Comparison of ENCODE assay signal across 20 cellular contexts in genomic region chr13:73658639-73659038, GRCh38.
A peak's percentile ranks its signal among the peaks of the same experiment; 100 is the strongest.
DNase-seq lines count a peak whose midpoint lies in the region; ATAC-seq and TF ChIP-seq lines count a peak whose summit lies in the region.
"Had no signal": no experiment of that assay in that cellular context is flagged by ENCODE, and none has a peak within 500 bp of the region (broad histone marks: within the 10 kb centered on the region; RNA-seq: fewer than 3 reads in every experiment).

No MANE protein-coding gene starts in this region.

- H3K4me1 ChIP-seq in mucosa of rectum (ENCODE audit: control insufficient read depth in 2 of 2, insufficient read depth in 2 of 2, low read length in 2 of 2) (peaks cover 12 to 24% of the 10 kb centered on the region in 2 donors), transverse colon (peaks cover 0 to 19% (median 9%) of the 10 kb centered on the region in 4 donors), tibial nerve (peaks cover 0 to 7% (median 0%) of the 10 kb centered on the region in 4 donors)
- H3K4me1 ChIP-seq: BE2C, BLaER1 had no signal

- no peaks in the 10 kb centered on the region for H3K27me3 ChIP-seq in mucosa of rectum (ENCODE audit: control insufficient read depth in 2 of 2, insufficient read depth in 2 of 2, low read length in 2 of 2)
- H3K27me3 ChIP-seq in transverse colon = no peaks in the 10 kb centered on the region
- H3K27me3 ChIP-seq in tibial nerve = no peaks in the 10 kb centered on the region
- H3K27me3 ChIP-seq: BLaER1 had no signal

- no peaks in the 10 kb centered on the region for H3K9me3 ChIP-seq in mucosa of rectum (ENCODE audit: control insufficient read depth in 2 of 2, low read length in 2 of 2)
- H3K9me3 ChIP-seq in transverse colon = no peaks in the 10 kb centered on the region
- H3K9me3 ChIP-seq in tibial nerve = no peaks in the 10 kb centered on the region
- H3K9me3 ChIP-seq: BE2C, BLaER1 had no signal

- H3K9ac ChIP-seq in mucosa of rectum (ENCODE audit: low read depth in 1 of 2, low read length in 2 of 2) = no peak overlapping the region
- H3K9ac ChIP-seq: BLaER1 had no signal

- H3K4me3 ChIP-seq in mucosa of rectum (ENCODE audit: low read length in 2 of 2) (no peak overlapping the region), transverse colon (no peak overlapping the region), tibial nerve (no peak overlapping the region)
- H3K4me3 ChIP-seq: BLaER1, GM12878 had no signal

- intact Hi-C loops in left colon (cut with DNase I, micrococcal nuclease) (no loop called here), transverse colon (cut with DNase I; ENCODE audit: low total_unique reads) (no loop called here)

- ATAC-seq in left colon (peak; percentile 80), GM19397 (IDR thresholded peaks at IDR 0.05; ENCODE audit: unreplicated experiment) (no peak)
- ATAC-seq: GM12878 had no signal

- in situ Hi-C loops in transverse colon (cut with MboI; ENCODE audit: low pct_ligation_motif_present in 1 of 4, low pct_unique_long_range_greater_than_20kb in 1 of 4, low sequenced_read_pairs in 3 of 4) = no loop called here

- no peak for TF ChIP-seq EP300 in transverse colon (IDR thresholded peaks at IDR 0.05; ENCODE audit: low read depth)
- no peak for TF ChIP-seq EP300 in tibial nerve (IDR thresholded peaks at IDR 0.05)

- TF ChIP-seq CTCF in transverse colon (IDR thresholded peaks at IDR 0.05) (no peak), tibial nerve (IDR thresholded peaks at IDR 0.05) (no peak)

- H3K36me3 ChIP-seq in mucosa of rectum (ENCODE audit: control insufficient read depth in 2 of 2, insufficient read depth in 2 of 2, low read length in 2 of 2) (no peaks in the 10 kb centered on the region), transverse colon (no peaks in the 10 kb centered on the region), tibial nerve (no peaks in the 10 kb centered on the region)
- H3K36me3 ChIP-seq: BE2C, BLaER1 had no signal

- TF ChIP-seq POLR2A in transverse colon (IDR thresholded peaks at IDR 0.05) = no peak
- no peak for TF ChIP-seq POLR2A in tibial nerve (IDR thresholded peaks at IDR 0.05)

- H3K27ac ChIP-seq in mucosa of rectum (ENCODE audit: low read depth in 2 of 2, low read length in 2 of 2) = peak overlapping the region; percentile 56 to 57
- H3K27ac ChIP-seq in transverse colon = peak overlapping the region; percentile 14 to 68 (median 49)
- H3K27ac ChIP-seq in tibial nerve = no peak overlapping the region
- H3K27ac ChIP-seq: BLaER1 had no signal

- no peak for DNase-seq in left colon
- no peak for DNase-seq in transverse colon
- DNase-seq in tibial nerve (ENCODE audit: low spot score in 2 of 2) = no peak
- no peak for DNase-seq in NCI-H510A treated with DMSO at 0.1 percent for 48 hours (lab: John Stamatoyannopoulos, UW)
- DNase-seq: 8988T; ACHN; BE2C; CD4-positive, alpha-beta memory T cell; CD4-positive, CD25-positive, alpha-beta regulatory T cell; CD8-positive, alpha-beta memory T cell; COR-L47; DMS 273 treated with DMSO at 0.1 percent for 48 hours; DMS153; DMS53; DND-41; GDM1 had no signal

Comparison
In these comparisons a context has a peak if more than half of its experiments do, and no peak if none do; other contexts are left out.
1. H3K27ac ChIP-seq: peak in mucosa of rectum (2 of 2) and transverse colon (4 of 4); none in tibial nerve (0 of 4).